28 cellular contexts compared by ENCODE assay signal in the genomic region with DNA sequence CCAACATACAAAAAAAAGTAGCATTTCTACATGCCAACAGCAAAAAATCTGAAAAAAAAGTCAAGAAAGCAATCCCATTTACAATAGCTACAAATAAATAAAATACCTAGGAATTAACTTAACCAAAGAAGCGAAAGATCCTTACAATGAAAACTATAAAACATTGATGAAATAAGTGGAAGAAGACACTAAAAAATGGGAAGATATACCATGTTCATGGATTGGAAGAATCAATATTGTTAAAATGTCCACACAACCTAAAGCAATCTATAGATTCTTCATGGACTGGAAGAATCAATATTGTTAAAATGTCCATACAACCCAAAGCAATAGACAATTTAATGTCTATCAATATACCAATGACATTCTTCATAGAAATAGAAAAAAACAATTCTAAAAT.
"Had no signal": no experiment of that assay in that cellular context is flagged by ENCODE, and none has a peak within 500 bp of the region (broad histone marks: within the 10 kb centered on the region; RNA-seq: fewer than 3 reads in every experiment).

No MANE protein-coding gene starts in this region.

- H3K9me3 ChIP-seq: testis, thyroid gland had no signal

- H3K36me3 ChIP-seq: stomach, suprapubic skin, thoracic aorta, thyroid gland, transverse colon, upper lobe of left lung, upper lobe of right lung, uterus, vagina had no signal

- H3K27ac ChIP-seq: stomach, suprapubic skin, testis, thoracic aorta, thyroid gland, tibial artery, tibial nerve, transverse colon, upper lobe of left lung, upper lobe of right lung, uterus, vagina had no signal

- DNase-seq: stimulated activated CD4-positive, alpha-beta T cell treated with anti-CD3 and anti-CD28 coated beads, Interleukin-2, amount 100 ng/mL, for 48 hours; stimulated activated CD4-positive, alpha-beta T cell treated with anti-CD3 and anti-CD28 coated beads, Interleukin-4, amount 100 ng/mL, for 1 hour; stimulated activated CD4-positive, alpha-beta T cell treated with anti-CD3 and anti-CD28 coated beads, Interleukin-4, amount 100 ng/mL, for 24 hours; stimulated activated CD4-positive, alpha-beta T cell treated with anti-CD3 and anti-CD28 coated beads, Interleukin-4, amount 100 ng/mL, for 4 hours; stimulated activated CD8-positive, alpha-beta memory T cell treated with anti-CD3 and anti-CD28 coated beads, Interleukin-4, amount 100 ng/mL, for 48 hours; stimulated activated naive B cell treated with anti-CD40 and anti-IgM and Interleukin-4, amounts not matched to agents 10 μg/mL and 1 μg/mL and 100 μg/mL, for 72 hours; stimulated activated naive CD4-positive, alpha-beta T cell; stimulated activated naive CD4-positive, alpha-beta T cell treated with Interleukin-2 at 50 U/mL for 16 hours; stimulated activated naive CD8-positive, alpha-beta T cell treated with anti-CD3 and anti-CD28 coated beads, Interleukin-15, amount 100 ng/mL, for 72 hours; stimulated activated naive CD8-positive, alpha-beta T cell treated with anti-CD3 and anti-CD28 coated beads, Interleukin-15, Interleukin-2, amounts not matched to agents 100 U/mL and 50 U/mL, for 24 hours; stomach; substantia nigra; testis; thyroid gland; tibial artery; transverse colon; trophoblast cell; upper lobe of left lung; upper lobe of right lung; uterus had no signal

- H3K27ac Mint-ChIP-seq: stimulated activated effector memory CD8-positive, alpha-beta T cell treated with anti-CD3 and anti-CD28 coated beads, Interleukin-12 subunit alpha, Interleukin-12 subunit beta, amount 100 ng/mL, for 72 hours; stimulated activated memory B cell treated with anti-CD40 and anti-IgM and Interleukin-4, amounts not matched to agents 10 μg/mL and 1 μg/mL and 100 μg/mL, for 72 hours; stimulated activated naive B cell treated with anti-CD40 and anti-IgM and Interleukin-4, amounts not matched to agents 10 μg/mL and 1 μg/mL and 100 μg/mL, for 72 hours; stimulated activated naive CD8-positive, alpha-beta T cell treated with anti-CD3 and anti-CD28 coated beads, Interleukin-15, amount 100 ng/mL, for 72 hours; stimulated activated naive CD8-positive, alpha-beta T cell treated with anti-CD3 and anti-CD28 coated beads, Interleukin-15, Interleukin-2, amounts not matched to agents 100 ng/mL and 50 ng/mL, for 24 hours; type B pancreatic cell had no signal

- H3K4me3 ChIP-seq: stomach, suprapubic skin, testis, thoracic aorta, thyroid gland, tibial artery, tibial nerve, transverse colon, upper lobe of left lung, upper lobe of right lung, uterus, vagina had no signal

- H3K36me3 Mint-ChIP-seq: stimulated activated effector memory CD8-positive, alpha-beta T cell treated with anti-CD3 and anti-CD28 coated beads, Interleukin-12 subunit alpha, Interleukin-12 subunit beta, amount 100 ng/mL, for 72 hours had no signal

- H3K4me1 ChIP-seq: suprapubic skin, testis, thyroid gland, upper lobe of right lung, uterus had no signal

- H3K27me3 Mint-ChIP-seq: stimulated activated memory B cell treated with anti-CD40 and anti-IgM and Interleukin-4, amounts not matched to agents 10 μg/mL and 1 μg/mL and 100 μg/mL, for 72 hours; stimulated activated naive B cell treated with anti-CD40 and anti-IgM and Interleukin-4, amounts not matched to agents 10 μg/mL and 1 μg/mL and 100 μg/mL, for 72 hours; stimulated activated naive CD8-positive, alpha-beta T cell treated with anti-CD3 and anti-CD28 coated beads, Interleukin-15, amount 100 ng/mL, for 72 hours; stimulated activated naive CD8-positive, alpha-beta T cell treated with anti-CD3 and anti-CD28 coated beads, Interleukin-15, Interleukin-2, amounts not matched to agents 100 ng/mL and 50 ng/mL, for 24 hours; type B pancreatic cell had no signal

- H3K4me3 Mint-ChIP-seq: stimulated activated effector memory CD8-positive, alpha-beta T cell treated with anti-CD3 and anti-CD28 coated beads, Interleukin-12 subunit alpha, Interleukin-12 subunit beta, amount 100 ng/mL, for 72 hours; stimulated activated memory B cell treated with anti-CD40 and anti-IgM and Interleukin-4, amounts not matched to agents 10 μg/mL and 1 μg/mL and 100 μg/mL, for 72 hours; stimulated activated naive B cell treated with anti-CD40 and anti-IgM and Interleukin-4, amounts not matched to agents 10 μg/mL and 1 μg/mL and 100 μg/mL, for 72 hours; stimulated activated naive CD8-positive, alpha-beta T cell treated with anti-CD3 and anti-CD28 coated beads, Interleukin-15, amount 100 ng/mL, for 72 hours; stimulated activated naive CD8-positive, alpha-beta T cell treated with anti-CD3 and anti-CD28 coated beads, Interleukin-15, Interleukin-2, amounts not matched to agents 100 ng/mL and 50 ng/mL, for 24 hours; type B pancreatic cell had no signal
